Comparison of ENCODE assay signal across 10 cellular contexts in genomic region chr12:25518512-25518911, GRCh38. TPM values are rescaled to one million over a fixed set of nuclear protein-coding genes. Genes with fewer than 3 reads are reported as not detected.
DNase-seq lines count a peak whose midpoint lies in the region; ATAC-seq and TF ChIP-seq lines count a peak whose summit lies in the region.
"Had no signal": no experiment of that assay in that cellular context is flagged by ENCODE, and none has a peak within 500 bp of the region (broad histone marks: within the 10 kb centered on the region; RNA-seq: fewer than 3 reads in every experiment).

No MANE protein-coding gene starts in this region.

- 83 to 90% (median 85%) methylated on average over 5 of the region's 5 CpGs for WGBS in psoas muscle, 3 donors

- peaks cover 18% of the 10 kb centered on the region for H3K4me1 ChIP-seq in foreskin keratinocyte
- H3K4me1 ChIP-seq in psoas muscle: no peaks in the 10 kb centered on the region

- ATAC-seq in GM18511 (IDR thresholded peaks at IDR 0.05; ENCODE audit: unreplicated experiment) (peak; percentile 99), GM21786 (IDR thresholded peaks at IDR 0.05; ENCODE audit: unreplicated experiment) (peak; percentile 97), foreskin keratinocyte (peak; percentile 94), omental fat pad (ENCODE audit: low FRiP score) (no peak), psoas muscle (no peak)

- no peak for TF ChIP-seq CTCF in foreskin keratinocyte (conservative IDR thresholded peaks at IDR 0.05)
- no peak for TF ChIP-seq CTCF in omental fat pad (IDR thresholded peaks at IDR 0.05)
- no peak for TF ChIP-seq CTCF in psoas muscle (IDR thresholded peaks at IDR 0.05)

- no peaks in the 10 kb centered on the region for H3K9me3 ChIP-seq in psoas muscle

- peak; percentile 43 for DNase-seq in HS-5 (ENCODE audit: low read depth)
- peak; percentile 61 to 79 for DNase-seq in foreskin keratinocyte
- no peak for DNase-seq in HuH-7.5 (ENCODE audit: low spot score)
- no peak for DNase-seq in omental fat pad (ENCODE audit: low spot score)
- DNase-seq in psoas muscle: no peak
- no peak for DNase-seq in stimulated activated CD4-positive, alpha-beta T cell treated with anti-CD3 and anti-CD28 coated beads, Interleukin-2, amount 100 ng/mL, for 24 hours

- intact Hi-C loops in psoas muscle (cut with DNase I): no loop called here

- no peaks in the 10 kb centered on the region for H3K27me3 ChIP-seq in foreskin keratinocyte
- H3K27me3 ChIP-seq in psoas muscle (ENCODE audit: insufficient read depth in 3 of 3, low read length in 2 of 3): no peaks in the 10 kb centered on the region

- no peaks in the 10 kb centered on the region for H3K36me3 ChIP-seq in psoas muscle (ENCODE audit: insufficient read depth in 1 of 2, low read depth in 1 of 2)

- H3K4me3 ChIP-seq in psoas muscle: no peak overlapping the region
- H3K4me3 ChIP-seq: coronary artery, lung had no signal

- H3K27ac ChIP-seq in foreskin keratinocyte (no peak overlapping the region), psoas muscle (no peak overlapping the region)
- H3K27ac ChIP-seq: coronary artery had no signal

RNA-seq across cellular contexts. Expression of gene LMNTD1, which starts 34.6 kb away (rescaled TPM):
- total RNA-seq in foreskin keratinocyte: not detected in 2 replicates
- polyA plus RNA-seq in foreskin keratinocyte: not detected in 2 replicates
- total RNA-seq in omental fat pad: not detected
- total RNA-seq in psoas muscle: not detected
- polyA plus RNA-seq in psoas muscle: not detected

Comparison
In these comparisons a context has a peak if more than half of its experiments do, and no peak if none do; other contexts are left out.
1. ATAC-seq: peak in GM18511 (single experiment), GM21786 (single experiment) and foreskin keratinocyte (single experiment); none in omental fat pad (single experiment) and psoas muscle (0 of 4).
2. DNase-seq: peak in HS-5 (single experiment) and foreskin keratinocyte (2 of 2); none in HuH-7.5 (single experiment), omental fat pad (single experiment), psoas muscle (0 of 2) and stimulated activated CD4-positive, alpha-beta T cell treated with anti-CD3 and anti-CD28 coated beads, Interleukin-2, amount 100 ng/mL, for 24 hours (0 of 2).